ENCODE assay signal across 8 cellular contexts in genomic region chr1:43452789-43453441, GRCh38. TPM values are rescaled to one million over a fixed set of nuclear protein-coding genes. Genes with fewer than 3 reads are reported as not detected.
DNase-seq lines count a peak whose midpoint lies in the region; ATAC-seq, FAIRE-seq and TF ChIP-seq lines count a peak whose summit lies in the region.

No MANE protein-coding gene starts in this region.

- peaks cover 3% of the 10 kb centered on the region for H3K9me3 Mint-ChIP-seq in Calu3 (ENCODE audit: low read depth, unreplicated experiment)
- H3K9me3 Mint-ChIP-seq in activated naive CD8-positive, alpha-beta T cell (ENCODE audit: low read depth) = no peaks in the 10 kb centered on the region

- no peak for TF ChIP-seq CTCF in Calu3 (IDR thresholded peaks at IDR 0.05; ENCODE audit: unreplicated experiment)
- no peak for TF ChIP-seq CTCF in heart left ventricle (IDR thresholded peaks at IDR 0.05)
- no peak for TF ChIP-seq CTCF in prostate gland (IDR thresholded peaks at IDR 0.05)
- TF ChIP-seq CTCF in D721Med (IDR thresholded peaks at IDR 0.05; ENCODE audit: insufficient read depth, missing control alignments) = no peak

- H3K36me3 ChIP-seq in heart left ventricle = peaks cover 0 to 45% (median 38%) of the 10 kb centered on the region in 9 donors
- peaks cover 0 to 9% of the 10 kb centered on the region in 2 donors for H3K36me3 ChIP-seq in prostate gland

- peaks cover 66% of the 10 kb centered on the region for H3K36me3 Mint-ChIP-seq in Calu3 (ENCODE audit: insufficient read depth, unreplicated experiment)
- H3K36me3 Mint-ChIP-seq in activated naive CD8-positive, alpha-beta T cell = peaks cover 3% of the 10 kb centered on the region

- peaks cover 0 to 5% (median 0%) of the 10 kb centered on the region in 9 donors for H3K27me3 ChIP-seq in heart left ventricle
- no peaks in the 10 kb centered on the region for H3K27me3 ChIP-seq in prostate gland (replicated peaks; ENCODE audit: insufficient read depth)

- CTCF ChIA-PET in Calu3 (lab: Charles Lee) = no interaction called here

- 12 to 24% (median 16%) methylated on average over 10 of the region's 10 CpGs for WGBS in heart left ventricle, 4 donors
- WGBS in prostate gland = 11% methylated on average over 10 of the region's 10 CpGs

- DNase-seq in Calu3 (no peak), LHCN-M2 (ENCODE audit: low read depth) (peak; percentile 45), heart left ventricle (peak in 2 of 5 donors; percentile 50 to 56), prostate gland (ENCODE audit: low spot score) (peak; percentile 39), T1000 (lab: John Stamatoyannopoulos, UW) (no peak), D721Med (ENCODE audit: insufficient read length, low spot score) (no peak)
- DNase-seq in stimulated activated CD4-positive, alpha-beta T cell treated with anti-CD3 and anti-CD28 coated beads, Interleukin-4, amount 100 ng/mL, for 1 hour = no peak

- BruUV-seq in Calu3 (replicated peaks; lab: Mats Ljungman, UMichigan) = TSS peak; percentile 45

- H3K4me3 ChIP-seq in heart left ventricle (peak overlapping the region; percentile 35 to 74 (median 62)), prostate gland (peak overlapping the region; percentile 56)

- TF ChIP-seq POLR2A in heart left ventricle (IDR thresholded peaks at IDR 0.05) = no peak
- TF ChIP-seq POLR2A in prostate gland (IDR thresholded peaks at IDR 0.05) = no peak

- H3K27ac ChIP-seq in heart left ventricle (peak overlapping the region; percentile 84 to 96 (median 89)), prostate gland (peak overlapping the region; percentile 93 to 94)

- no peak for FAIRE-seq in D721Med (lab: Jason Lieb, UNC)

- H3K27ac Mint-ChIP-seq in Calu3 (ENCODE audit: unreplicated experiment) = peak overlapping the region; percentile 50
- peak overlapping the region; percentile 75 for H3K27ac Mint-ChIP-seq in activated naive CD8-positive, alpha-beta T cell

- H3K4me3 Mint-ChIP-seq in Calu3 (ENCODE audit: low read depth, unreplicated experiment) = peak overlapping the region; percentile 49
- H3K4me3 Mint-ChIP-seq in activated naive CD8-positive, alpha-beta T cell = peak overlapping the region; percentile 84

- H3K4me1 ChIP-seq in heart left ventricle (peaks cover 0 to 36% (median 7%) of the 10 kb centered on the region in 12 donors), prostate gland (replicated peaks) (no peaks in the 10 kb centered on the region)

- no peaks in the 10 kb centered on the region for H3K9me3 ChIP-seq in heart left ventricle
- H3K9me3 ChIP-seq in prostate gland = no peaks in the 10 kb centered on the region

- intact Hi-C loops in Calu3 (cut with micrococcal nuclease; ENCODE audit: unreplicated experiment) (loop anchor here (5.0 kb wide), 1 partner anchor 74 kb away; no protein-coding TSS in a partner anchor), heart left ventricle (cut with DNase I) (no loop called here), prostate gland (cut with DNase I) (no loop called here)

- H3K4me1 Mint-ChIP-seq in Calu3 (ENCODE audit: low read depth, unreplicated experiment) = peaks cover 22% of the 10 kb centered on the region
- peaks cover 21% of the 10 kb centered on the region for H3K4me1 Mint-ChIP-seq in activated naive CD8-positive, alpha-beta T cell (ENCODE audit: low read depth)

- no peaks in the 10 kb centered on the region for H3K27me3 Mint-ChIP-seq in Calu3 (ENCODE audit: unreplicated experiment)
- peaks cover 16% of the 10 kb centered on the region for H3K27me3 Mint-ChIP-seq in activated naive CD8-positive, alpha-beta T cell

- ATAC-seq in heart left ventricle = peak in 3 of 4 donors; percentile 6 to 31 (median 16)

RNA-seq across cellular contexts. Expression of gene HYI, which starts 0.8 kb away (rescaled TPM):
- total RNA-seq in Calu3 (2022) = 44.4 and 67.4 TPM in 2 replicates
- total RNA-seq in LHCN-M2 (2014; rRNA removed) = 32.8 and 32.9 TPM in 2 replicates
- 57.7 TPM for polyA plus RNA-seq in LHCN-M2 (2012)
- 10 to 100 TPM; 13.9 to 30.3 (median 20.9) TPM for total RNA-seq in heart left ventricle
- 10 to 100 TPM in 1 of 2 donors, 1 to 10 TPM in 1; 8.1 to 33.0 TPM for polyA plus RNA-seq in heart left ventricle
- total RNA-seq in prostate gland = 100 to 1,000 TPM in 1 of 2 donors, 10 to 100 TPM in 1; 67.7 to 104 TPM

Comparison
In these comparisons a context has a peak if more than half of its experiments do, and no peak if none do; other contexts are left out.
1. DNase-seq: peak in LHCN-M2 (single experiment) and prostate gland (single experiment); none in Calu3 (single experiment), T1000 (single experiment), D721Med (single experiment) and stimulated activated CD4-positive, alpha-beta T cell treated with anti-CD3 and anti-CD28 coated beads, Interleukin-4, amount 100 ng/mL, for 1 hour (single experiment).